Comparison of ENCODE assay signal across 8 cellular contexts in genomic region chr1:40372658-40373322, GRCh38. TPM values are rescaled to one million over a fixed set of nuclear protein-coding genes. Genes with fewer than 3 reads are reported as not detected.
DNase-seq lines count a peak whose midpoint lies in the region; ATAC-seq, FAIRE-seq and TF ChIP-seq lines count a peak whose summit lies in the region.

No MANE protein-coding gene starts in this region.

- peaks cover 33% of the 10 kb centered on the region for H3K79me2 ChIP-seq in HepG2 (ENCODE audit: insufficient read depth, low read length)

- intact Hi-C loops in HepG2 (cut with micrococcal nuclease; ENCODE audit: unreplicated experiment) (no loop called here), right lobe of liver (cut with DNase I) (no loop called here)

- no peaks in the 10 kb centered on the region for H3K36me3 ChIP-seq in HepG2 (replicated peaks in 1 of 2; ENCODE audit: control insufficient read depth in 1 of 2, insufficient read depth in 2 of 2, low read length in 2 of 2)
- H3K36me3 ChIP-seq in right lobe of liver: no peaks in the 10 kb centered on the region
- H3K36me3 ChIP-seq in small intestine (ENCODE audit: control insufficient read depth in 2 of 2, insufficient read depth in 2 of 2, low read length in 2 of 2): no peaks in the 10 kb centered on the region

- H3K36me3 Mint-ChIP-seq in activated CD4-positive, alpha-beta memory T cell treated with anti-CD3 and anti-CD28 coated beads, Interleukin-2, amount 10 ng/mL, durations not matched to agents 7 days and 5 days (ENCODE audit: low read depth): peaks cover 27% of the 10 kb centered on the region
- peaks cover 22% of the 10 kb centered on the region for H3K36me3 Mint-ChIP-seq in memory B cell

- in situ Hi-C loops in HepG2 (cut with HindIII; ENCODE audit: extremely low pct_ligation_motif_present, low pct_unique_long_range_greater_than_20kb): no loop called here

- peak overlapping the region; percentile 99 for H3K4me3 Mint-ChIP-seq in activated CD4-positive, alpha-beta memory T cell treated with anti-CD3 and anti-CD28 coated beads, Interleukin-2, amount 10 ng/mL, durations not matched to agents 7 days and 5 days
- H3K4me3 Mint-ChIP-seq in memory B cell: peak overlapping the region; percentile 98

- peak overlapping the region; percentile 94 for H3K4me2 ChIP-seq in HepG2 (ENCODE audit: low read depth, low read length)

- no peak for ATAC-seq in HepG2
- no peak for ATAC-seq in right lobe of liver
- no peak for ATAC-seq in memory B cell (ENCODE audit: low read depth)
- no peak for ATAC-seq in GM19035 (IDR thresholded peaks at IDR 0.05; ENCODE audit: unreplicated experiment)

- H4K20me1 ChIP-seq in HepG2 (ENCODE audit: insufficient read depth, low read length): no peaks in the 10 kb centered on the region

- H3K4me1 ChIP-seq in HepG2 (ENCODE audit: insufficient read depth, low read length) (peaks cover 37% of the 10 kb centered on the region), right lobe of liver (peaks cover 0 to 24% (median 6%) of the 10 kb centered on the region in 4 donors), small intestine (ENCODE audit: control insufficient read depth in 2 of 2, insufficient read depth in 1 of 2, low read depth in 1 of 2, low read length in 1 of 2) (peaks cover 0 to 4% of the 10 kb centered on the region in 2 donors)

- peak overlapping the region; percentile 72 for H3K27ac Mint-ChIP-seq in activated CD4-positive, alpha-beta memory T cell treated with anti-CD3 and anti-CD28 coated beads, Interleukin-2, amount 10 ng/mL, durations not matched to agents 7 days and 5 days
- peak overlapping the region; percentile 100 for H3K27ac Mint-ChIP-seq in memory B cell

- POLR2A ChIA-PET in HepG2 (lab: Yijun Ruan, JAX): interaction anchor here (0.9 to 2.8 kb wide), 9 partner anchors 9 to 199 kb away, joined by 4 to 56 read pairs (median 8); partner anchors contain the start of gene COL9A2
- POLR2A ChIA-PET in activated CD4-positive, alpha-beta memory T cell treated with anti-CD3 and anti-CD28 coated beads, Interleukin-2, amount 10 ng/mL, durations not matched to agents 7 days and 5 days (lab: Charles Lee): interaction anchor here (0.8 to 22.0 kb wide), 14 partner anchors 9 to 333 kb away, joined by 3 to 997 read pairs (median 8); partner anchors contain the start of genes CAP1, NFYC, RLF and ZFP69B

- H3K4me3 ChIP-seq in HepG2 (replicated peaks in 1 of 3; ENCODE audit: insufficient read depth in 1 of 3, low read depth in 2 of 3, low read length in 3 of 3): peak overlapping the region; percentile 41 to 67 (median 43)
- no peak overlapping the region for H3K4me3 ChIP-seq in right lobe of liver
- H3K4me3 ChIP-seq in small intestine (ENCODE audit: low read depth in 1 of 2, low read length in 2 of 2): no peak overlapping the region

- WGBS in HepG2 (ENCODE audit: low lambda C conversion rate): 32% methylated on average over 6 of the region's 6 CpGs
- WGBS in right lobe of liver (ENCODE audit: insufficient coverage, low coverage, low lambda C conversion rate, missing lambda C conversion rate): 34% methylated on average over 6 of the region's 6 CpGs
- 34 to 44% (median 44%) methylated on average over 6 of the region's 6 CpGs for WGBS in small intestine, 3 donors

- DNase-seq in HepG2 (ENCODE audit: low spot score) (no peak), right lobe of liver (no peak), memory B cell (ENCODE audit: low spot score in 2 of 2) (no peak), small intestine (no peak), foreskin melanocyte (no peak), H4 (ENCODE audit: low spot score) (no peak)
- no peak for DNase-seq in activated CD4-positive, alpha-beta memory T cell treated with anti-CD3 and anti-CD28 coated beads, Interleukin-2, amount 10 ng/mL, durations not matched to agents 7 days and 5 days

- TF ChIP-seq CTCF in HepG2 (CRISPR knock-in tag; IDR thresholded peaks at IDR 0.05) (no peak), right lobe of liver (IDR thresholded peaks at IDR 0.05) (no peak)

- no peaks in the 10 kb centered on the region for H3K27me3 Mint-ChIP-seq in activated CD4-positive, alpha-beta memory T cell treated with anti-CD3 and anti-CD28 coated beads, Interleukin-2, amount 10 ng/mL, durations not matched to agents 7 days and 5 days
- H3K27me3 Mint-ChIP-seq in memory B cell: no peaks in the 10 kb centered on the region

- H2AFZ ChIP-seq in HepG2 (ENCODE audit: low read length): no peak overlapping the region

- TF ChIP-seq EP300 in HepG2 (IDR thresholded peaks at IDR 0.05; ENCODE audit: low read depth in 2 of 2, low read length in 2 of 2): no peak
- no peak for TF ChIP-seq EP300 in HepG2 (CRISPR knock-in tag; IDR thresholded peaks at IDR 0.05; ENCODE audit: borderline replicate concordance)

- no peak overlapping the region for H3K9ac ChIP-seq in HepG2 (ENCODE audit: insufficient read depth, low read depth, low read length)

- FAIRE-seq in HepG2 (lab: Jason Lieb, UNC): no peak
- FAIRE-seq in small intestine (lab: Jason Lieb, UNC): no peak

- H3K27ac ChIP-seq in HepG2 (ENCODE audit: extremely low read length, insufficient read depth, low read length) (no peak overlapping the region), right lobe of liver (no peak overlapping the region), small intestine (ENCODE audit: low read depth in 1 of 2, low read length in 1 of 2) (no peak overlapping the region)

- CTCF ChIA-PET in HepG2 (lab: Yijun Ruan, JAX; ENCODE audit: low intra/inter-chr PET ratio, low total read pairs): no interaction called here
- CTCF ChIA-PET in activated CD4-positive, alpha-beta memory T cell treated with anti-CD3 and anti-CD28 coated beads, Interleukin-2, amount 10 ng/mL, durations not matched to agents 7 days and 5 days (lab: Charles Lee): interaction anchor here (0.7 to 4.4 kb wide), 12 partner anchors 12 to 229 kb away, joined by 3 to 48 read pairs (median 6); no protein-coding TSS in a partner anchor

- H3K9me3 Mint-ChIP-seq in activated CD4-positive, alpha-beta memory T cell treated with anti-CD3 and anti-CD28 coated beads, Interleukin-2, amount 10 ng/mL, durations not matched to agents 7 days and 5 days: no peaks in the 10 kb centered on the region
- H3K9me3 Mint-ChIP-seq in memory B cell: no peaks in the 10 kb centered on the region

- no peaks in the 10 kb centered on the region; a peak in 1 of 5 replicates for H3K27me3 ChIP-seq in HepG2 (ENCODE audit: control insufficient read depth in 1 of 2, insufficient read depth in 2 of 2, low read length in 2 of 2)
- H3K27me3 ChIP-seq in right lobe of liver: no peaks in the 10 kb centered on the region
- H3K27me3 ChIP-seq in small intestine (ENCODE audit: control insufficient read depth in 2 of 2, insufficient read depth in 2 of 2, low read length in 2 of 2): no peaks in the 10 kb centered on the region

- no peak for TF ChIP-seq RAD21 in HepG2 (CRISPR knock-in tag; IDR thresholded peaks at IDR 0.05)

- H3K9me3 ChIP-seq in HepG2 (ENCODE audit: low read length) (no peaks in the 10 kb centered on the region), right lobe of liver (no peaks in the 10 kb centered on the region), small intestine (ENCODE audit: control insufficient read depth, low read depth) (no peaks in the 10 kb centered on the region)

- TF ChIP-seq POLR2A in HepG2 (IDR thresholded peaks at IDR 0.05; ENCODE audit: insufficient read depth in 1 of 2, low read depth in 2 of 2, low read length in 2 of 2) (no peak), right lobe of liver (IDR thresholded peaks at IDR 0.05) (no peak)

- no TSS peak for BruUV-seq in HepG2 (replicated peaks; lab: Mats Ljungman, UMichigan)

- peaks cover 41% of the 10 kb centered on the region for H3K4me1 Mint-ChIP-seq in activated CD4-positive, alpha-beta memory T cell treated with anti-CD3 and anti-CD28 coated beads, Interleukin-2, amount 10 ng/mL, durations not matched to agents 7 days and 5 days
- H3K4me1 Mint-ChIP-seq in memory B cell: peaks cover 32% of the 10 kb centered on the region

RNA-seq across cellular contexts. Expression of gene SMAP2, which starts 0.7 kb away (rescaled TPM):
- total RNA-seq in HepG2 (2016; rRNA removed; fragmentation: Illumina TruSeq; extraction: Trizol) (19.0 and 21.2 TPM in 2 replicates), right lobe of liver (10 to 100 TPM; 23.7 to 41.5 (median 36.2) TPM)
- total RNA-seq in HepG2 (2016; cell fraction: cytosol; rRNA removed; fragmentation: Illumina TruSeq; extraction: Trizol; ENCODE audit: low read depth): 3.7 and 4.1 TPM in 2 replicates
- 17.0 and 17.7 TPM in 2 replicates for total RNA-seq in HepG2 (2016; cell fraction: insoluble cytoplasmic fraction; rRNA removed; fragmentation: Illumina TruSeq; extraction: Trizol)
- 9.4 and 9.9 TPM in 2 replicates for total RNA-seq in HepG2 (2016; cell fraction: membrane; rRNA removed; fragmentation: Illumina TruSeq; extraction: Trizol)
- total RNA-seq in HepG2 (2016; cell fraction: nucleus; rRNA removed; fragmentation: Illumina TruSeq; extraction: Trizol): 12.5 and 12.6 TPM in 2 replicates
- polyA plus RNA-seq in HepG2 (2011; rRNA removed) (22.3 and 22.5 TPM in 2 replicates), small intestine (10 to 100 TPM; 13.0 to 27.8 (median 27.3) TPM)
- polyA plus RNA-seq in HepG2 (2011; cell fraction: cytosol; rRNA removed): 19.5 and 21.2 TPM in 2 replicates
- 14.7 and 15.6 TPM in 2 replicates for polyA plus RNA-seq in HepG2 (2011; cell fraction: nucleus; rRNA removed)
- polyA plus RNA-seq in HepG2 (2012): 22.4 and 36.2 TPM in 2 replicates
- 2.5 and 2.8 TPM in 2 replicates for polyA plus RNA-seq in HepG2 (2016; cell fraction: cytosol; fragmentation: Illumina TruSeq; extraction: Trizol; ENCODE audit: low read depth)
- 24.0 and 32.1 TPM in 2 replicates for polyA plus RNA-seq in HepG2 (2016; cell fraction: insoluble cytoplasmic fraction; fragmentation: Illumina TruSeq; extraction: Trizol; ENCODE audit: low read depth)
- 10.0 and 10.2 TPM in 2 replicates for polyA plus RNA-seq in HepG2 (2016; cell fraction: membrane; fragmentation: Illumina TruSeq; extraction: Trizol; ENCODE audit: low read depth)
- 29.2 and 32.0 TPM in 2 replicates for polyA plus RNA-seq in HepG2 (2016; cell fraction: nucleus; fragmentation: Illumina TruSeq; extraction: Trizol; ENCODE audit: insufficient read depth, low read depth)
- 14.4 and 37.7 TPM in 2 replicates for polyA minus RNA-seq in HepG2 (2011; rRNA and poly(A)+ RNA removed; ENCODE audit: low replicate concordance)
- 14.2 and 14.6 TPM in 2 replicates for polyA minus RNA-seq in HepG2 (2011; cell fraction: cytosol; rRNA and poly(A)+ RNA removed)
- 12.0 and 16.8 TPM in 2 replicates for polyA minus RNA-seq in HepG2 (2011; cell fraction: nucleus; rRNA and poly(A)+ RNA removed)
- 100 to 1,000 TPM; 172 to 173 TPM for total RNA-seq in activated CD4-positive, alpha-beta memory T cell treated with anti-CD3 and anti-CD28 coated beads, Interleukin-2, amount 10 ng/mL, durations not matched to agents 7 days and 5 days
- total RNA-seq in H4 (2014; rRNA removed; shearing (Covaris generic)): 23.1 and 24.1 TPM in 2 replicates

RNA-seq across cellular contexts. Expression of gene COL9A2, which starts 55.7 kb away (rescaled TPM):
- total RNA-seq in HepG2 (2016; rRNA removed; fragmentation: Illumina TruSeq; extraction: Trizol) (8.9 and 26.9 TPM in 2 replicates), right lobe of liver (under 1 TPM; 0.16 to 0.99 (median 0.46) TPM)
- 2.3 and 2.9 TPM in 2 replicates for total RNA-seq in HepG2 (2016; cell fraction: cytosol; rRNA removed; fragmentation: Illumina TruSeq; extraction: Trizol; ENCODE audit: low read depth)
- total RNA-seq in HepG2 (2016; cell fraction: insoluble cytoplasmic fraction; rRNA removed; fragmentation: Illumina TruSeq; extraction: Trizol): 7.8 and 29.7 TPM in 2 replicates
- 3.7 and 5.8 TPM in 2 replicates for total RNA-seq in HepG2 (2016; cell fraction: membrane; rRNA removed; fragmentation: Illumina TruSeq; extraction: Trizol)
- 32.5 and 35.4 TPM in 2 replicates for total RNA-seq in HepG2 (2016; cell fraction: nucleus; rRNA removed; fragmentation: Illumina TruSeq; extraction: Trizol)
- polyA plus RNA-seq in HepG2 (2011; rRNA removed) (20.2 and 34.7 TPM in 2 replicates), small intestine (1 to 10 TPM in 2 of 3 donors, not detected in 1; 2.4 to 4.8 TPM)
- polyA plus RNA-seq in HepG2 (2011; cell fraction: cytosol; rRNA removed): 8.9 and 11.2 TPM in 2 replicates
- 329 and 347 TPM in 2 replicates for polyA plus RNA-seq in HepG2 (2011; cell fraction: nucleus; rRNA removed)
- 21.5 and 31.3 TPM in 2 replicates for polyA plus RNA-seq in HepG2 (2012)
- polyA plus RNA-seq in HepG2 (2016; cell fraction: cytosol; fragmentation: Illumina TruSeq; extraction: Trizol; ENCODE audit: low read depth): 1.7 TPM in 2 replicates
- 7.6 TPM in 2 replicates for polyA plus RNA-seq in HepG2 (2016; cell fraction: insoluble cytoplasmic fraction; fragmentation: Illumina TruSeq; extraction: Trizol; ENCODE audit: low read depth)
- polyA plus RNA-seq in HepG2 (2016; cell fraction: membrane; fragmentation: Illumina TruSeq; extraction: Trizol; ENCODE audit: low read depth): 3.5 and 4.0 TPM in 2 replicates
- polyA plus RNA-seq in HepG2 (2016; cell fraction: nucleus; fragmentation: Illumina TruSeq; extraction: Trizol; ENCODE audit: insufficient read depth, low read depth): 108 and 112 TPM in 2 replicates
- 7.9 TPM in 1 of 2 replicates, not detected in the other for polyA minus RNA-seq in HepG2 (2011; rRNA and poly(A)+ RNA removed; ENCODE audit: low replicate concordance)
- 4.2 and 6.3 TPM in 2 replicates for polyA minus RNA-seq in HepG2 (2011; cell fraction: cytosol; rRNA and poly(A)+ RNA removed)
- 18.2 and 21.9 TPM in 2 replicates for polyA minus RNA-seq in HepG2 (2011; cell fraction: nucleus; rRNA and poly(A)+ RNA removed)
- 1 to 10 TPM; 7.2 to 8.2 TPM for total RNA-seq in activated CD4-positive, alpha-beta memory T cell treated with anti-CD3 and anti-CD28 coated beads, Interleukin-2, amount 10 ng/mL, durations not matched to agents 7 days and 5 days
- 0.85 and 1.6 TPM in 2 replicates for total RNA-seq in H4 (2014; rRNA removed; shearing (Covaris generic))

Comparison
In these comparisons a context has a peak if more than half of its experiments do, and no peak if none do; other contexts are left out.
1. H3K4me3 ChIP-seq: peak in HepG2 (3 of 3); none in right lobe of liver (0 of 3) and small intestine (0 of 2).